ENCODE assay signal across 14 cellular contexts in genomic region chr20:19129976-19130612, GRCh38.
DNase-seq lines count a peak whose midpoint lies in the region; ATAC-seq and TF ChIP-seq lines count a peak whose summit lies in the region.
"Had no signal": no experiment of that assay in that cellular context is flagged by ENCODE, and none has a peak within 500 bp of the region (broad histone marks: within the 10 kb centered on the region; RNA-seq: fewer than 3 reads in every experiment).

No MANE protein-coding gene starts in this region.

- H3K27ac Mint-ChIP-seq in stimulated activated naive B cell treated with anti-CD40 and anti-IgM and Interleukin-4, amounts not matched to agents 10 μg/mL and 1 μg/mL and 100 μg/mL, for 72 hours, result no peak overlapping the region
- H3K27ac Mint-ChIP-seq: CD4-positive, CD25-positive, alpha-beta regulatory T cell; naive thymus-derived CD4-positive, alpha-beta T cell had no signal

- H3K27ac ChIP-seq in prostate gland, result no peak overlapping the region

- peaks cover 0 to 5% of the 10 kb centered on the region in 2 donors for H3K27me3 Mint-ChIP-seq in stimulated activated naive B cell treated with anti-CD40 and anti-IgM and Interleukin-4, amounts not matched to agents 10 μg/mL and 1 μg/mL and 100 μg/mL, for 72 hours
- H3K27me3 Mint-ChIP-seq: CD4-positive, CD25-positive, alpha-beta regulatory T cell had no signal

- no peak for TF ChIP-seq CTCF in prostate gland (IDR thresholded peaks at IDR 0.05)
- TF ChIP-seq CTCF in GM13976 (IDR thresholded peaks at IDR 0.05; ENCODE audit: borderline replicate concordance, control extremely low read depth, extremely low read depth, insufficient read depth, missing control alignments), result no peak

- no peaks in the 10 kb centered on the region for H3K9me3 ChIP-seq in prostate gland

- ATAC-seq in stimulated activated naive B cell treated with anti-CD40 and anti-IgM and Interleukin-4, amounts not matched to agents 10 μg/mL and 1 μg/mL and 100 μg/mL, for 72 hours (replicated peaks), result no peak
- ATAC-seq: left ventricle myocardium superior; naive thymus-derived CD4-positive, alpha-beta T cell had no signal

- no peak overlapping the region for H3K4me3 Mint-ChIP-seq in stimulated activated naive B cell treated with anti-CD40 and anti-IgM and Interleukin-4, amounts not matched to agents 10 μg/mL and 1 μg/mL and 100 μg/mL, for 72 hours
- H3K4me3 Mint-ChIP-seq: CD4-positive, CD25-positive, alpha-beta regulatory T cell; naive thymus-derived CD4-positive, alpha-beta T cell had no signal

- H3K36me3 ChIP-seq in prostate gland, result no peaks in the 10 kb centered on the region

- H3K27me3 ChIP-seq in prostate gland (replicated peaks; ENCODE audit: insufficient read depth), result no peaks in the 10 kb centered on the region

- in situ Hi-C loops in GM13976 (cut with MboI; ENCODE audit: low sequenced_read_pairs, unreplicated experiment), result no loop called here

- intact Hi-C loops in prostate gland (cut with DNase I), result no loop called here

- 29% methylated on average over 5 of the region's 5 CpGs for WGBS in prostate gland

- peak; percentile 98 for DNase-seq in DMS79 (lab: John Stamatoyannopoulos, UW)
- peak; percentile 82 for DNase-seq in NCI-H187 treated with DMSO at 0.1 percent for 48 hours (lab: John Stamatoyannopoulos, UW)
- peak; percentile 10 for DNase-seq in SHP77 treated with DMSO at 0.1 percent for 48 hours (lab: John Stamatoyannopoulos, UW)
- peak; percentile 59 for DNase-seq in prostate gland (ENCODE audit: low spot score)
- DNase-seq in iPS-NIHi7 (ENCODE audit: extremely low spot score), result no peak
- no peak for DNase-seq in stimulated activated naive B cell treated with anti-CD40 and anti-IgM and Interleukin-4, amounts not matched to agents 10 μg/mL and 1 μg/mL and 100 μg/mL, for 72 hours
- DNase-seq in GM13976 (ENCODE audit: low spot score), result no peak
- DNase-seq: activated CD8-positive, alpha-beta memory T cell treated with anti-CD3 and anti-CD28 coated beads for 24 hours; activated effector memory CD4-positive, alpha-beta T cell treated with anti-CD3 and anti-CD28 coated beads, Interleukin-2, amount 50 U/mL, for 16 hours; CD4-positive, CD25-positive, alpha-beta regulatory T cell; left ventricle myocardium superior; naive thymus-derived CD4-positive, alpha-beta T cell; NCI-H1048; trophoblast cell had no signal

- no peak overlapping the region for H3K4me3 ChIP-seq in prostate gland

- H3K9me3 Mint-ChIP-seq in stimulated activated naive B cell treated with anti-CD40 and anti-IgM and Interleukin-4, amounts not matched to agents 10 μg/mL and 1 μg/mL and 100 μg/mL, for 72 hours, result peaks cover 4 to 5% of the 10 kb centered on the region in 2 donors

- H3K4me1 ChIP-seq in prostate gland (replicated peaks), result no peaks in the 10 kb centered on the region

- no peaks in the 10 kb centered on the region for H3K4me1 Mint-ChIP-seq in stimulated activated naive B cell treated with anti-CD40 and anti-IgM and Interleukin-4, amounts not matched to agents 10 μg/mL and 1 μg/mL and 100 μg/mL, for 72 hours
- H3K4me1 Mint-ChIP-seq: CD4-positive, CD25-positive, alpha-beta regulatory T cell; naive thymus-derived CD4-positive, alpha-beta T cell had no signal

- no peak for TF ChIP-seq POLR2A in prostate gland (IDR thresholded peaks at IDR 0.05)

- H3K36me3 Mint-ChIP-seq in stimulated activated naive B cell treated with anti-CD40 and anti-IgM and Interleukin-4, amounts not matched to agents 10 μg/mL and 1 μg/mL and 100 μg/mL, for 72 hours, result no peaks in the 10 kb centered on the region
- H3K36me3 Mint-ChIP-seq: CD4-positive, CD25-positive, alpha-beta regulatory T cell; naive thymus-derived CD4-positive, alpha-beta T cell had no signal

Comparison
In these comparisons a context has a peak if more than half of its experiments do, and no peak if none do; other contexts are left out.
1. DNase-seq: peak in DMS79 (single experiment), NCI-H187 treated with DMSO at 0.1 percent for 48 hours (single experiment), SHP77 treated with DMSO at 0.1 percent for 48 hours (single experiment) and prostate gland (single experiment); none in iPS-NIHi7 (single experiment), stimulated activated naive B cell treated with anti-CD40 and anti-IgM and Interleukin-4, amounts not matched to agents 10 μg/mL and 1 μg/mL and 100 μg/mL, for 72 hours (single experiment) and GM13976 (single experiment).